Comparison of ENCODE assay signal across 8 cellular contexts in the genomic region with DNA sequence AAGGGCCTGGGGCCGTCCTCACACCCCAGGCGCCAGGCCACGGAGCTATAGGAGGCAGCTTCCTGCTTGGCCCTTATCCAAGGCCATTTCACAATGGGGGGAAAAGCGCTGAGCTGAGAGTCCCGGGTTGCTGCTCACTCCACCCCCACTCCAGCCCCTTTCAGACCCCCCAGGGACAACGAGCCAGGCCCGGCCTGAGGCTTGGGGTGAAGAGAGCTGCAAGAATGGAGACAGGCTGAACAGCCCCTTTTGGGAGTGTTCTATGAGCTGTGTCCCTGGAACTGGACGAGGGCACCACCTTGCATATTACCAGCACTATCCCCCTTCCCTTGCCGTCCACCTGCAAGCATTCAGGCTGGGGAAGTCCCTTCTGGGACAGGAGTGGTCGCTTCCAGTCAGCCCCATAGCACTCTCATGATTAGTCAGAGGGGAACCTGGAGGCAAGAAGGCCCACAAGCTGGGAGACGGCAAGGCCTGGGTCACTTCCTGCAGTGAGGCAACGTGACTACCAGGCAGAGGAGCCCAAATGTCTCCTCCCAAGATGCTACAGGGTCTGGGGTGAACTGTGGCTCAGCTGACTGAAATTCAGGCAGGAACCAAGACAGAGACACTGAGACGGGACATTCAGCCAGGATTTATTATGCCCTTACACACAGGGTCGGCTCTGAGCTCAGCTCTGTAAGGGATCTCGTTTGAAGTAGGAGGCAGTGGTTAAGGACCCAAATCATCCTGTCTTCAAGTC. TPM values are rescaled to one million over a fixed set of nuclear protein-coding genes. Genes with fewer than 3 reads are reported as not detected.
DNase-seq lines count a peak whose midpoint lies in the region; ATAC-seq and TF ChIP-seq lines count a peak whose summit lies in the region.

No MANE protein-coding gene starts in this region.

- H3K27me3 ChIP-seq in effector memory CD4-positive, alpha-beta T cell (replicated peaks; ENCODE audit: control insufficient read depth, insufficient read depth, low read length, poor library complexity, severe bottlenecking), result no peaks in the 10 kb centered on the region

- H3K27ac ChIP-seq in effector memory CD4-positive, alpha-beta T cell (ENCODE audit: insufficient read depth, low read length, poor library complexity, severe bottlenecking), result peak overlapping the region; percentile 49

- no peak overlapping the region for H3K4me3 ChIP-seq in effector memory CD4-positive, alpha-beta T cell (ENCODE audit: insufficient read depth, low read depth, low read length, poor library complexity, severe bottlenecking)

- TF ChIP-seq CTCF in nephron progenitor cell (IDR thresholded peaks at IDR 0.05), result no peak

- H3K36me3 ChIP-seq in effector memory CD4-positive, alpha-beta T cell (ENCODE audit: control insufficient read depth, insufficient read depth, low read length), result no peaks in the 10 kb centered on the region

- H3K4me1 ChIP-seq in effector memory CD4-positive, alpha-beta T cell (ENCODE audit: control insufficient read depth, insufficient read depth, low read length, poor library complexity, severe bottlenecking), result peaks cover 33% of the 10 kb centered on the region

- peak overlapping the region; percentile 95 for H3K27ac Mint-ChIP-seq in nephron progenitor cell

- DNase-seq in D341Med (ENCODE audit: low spot score) (peak; percentile 15), KBM-7 (peak; percentile 64), nephron progenitor cell (no peak), ureter (ENCODE audit: low spot score) (peak; percentile 75), OCI-M2 (lab: John Stamatoyannopoulos, UW; ENCODE audit: unreplicated experiment) (no peak)
- peak; percentile 66 for DNase-seq in activated CD4-positive, CD25-positive, alpha-beta regulatory T cell treated with anti-CD3 and anti-CD28 coated beads, Interleukin-2, amount 50 U/mL, for 72 hours
- DNase-seq in effector memory CD4-positive, alpha-beta T cell, result peak in 2 of 3 donors; percentile 25 to 43

- peak overlapping the region; percentile 47 for H3K4me3 Mint-ChIP-seq in nephron progenitor cell

- in situ Hi-C loops in KBM-7 (cut with MboI; ENCODE audit: low pct_unique_long_range_greater_than_20kb, low sequenced_read_pairs), result no loop called here

- H3K27me3 Mint-ChIP-seq in nephron progenitor cell (ENCODE audit: low read depth, poor library complexity), result no peaks in the 10 kb centered on the region

- no peaks in the 10 kb centered on the region for H3K9me3 ChIP-seq in effector memory CD4-positive, alpha-beta T cell (ENCODE audit: control insufficient read depth, low read length)

- H3K4me1 Mint-ChIP-seq in nephron progenitor cell, result peaks cover 94% of the 10 kb centered on the region

- no peaks in the 10 kb centered on the region for H3K9me3 Mint-ChIP-seq in nephron progenitor cell

- no peaks in the 10 kb centered on the region for H3K36me3 Mint-ChIP-seq in nephron progenitor cell (ENCODE audit: low read depth)

- ATAC-seq in GM21423 (IDR thresholded peaks at IDR 0.05; ENCODE audit: unreplicated experiment), result peak; percentile 51

RNA-seq across cellular contexts. Expression of a gene that starts 8.6 kb away (rescaled TPM):
- 157 TPM for total RNA-seq in ureter

Comparison
In these comparisons a context has a peak if more than half of its experiments do, and no peak if none do; other contexts are left out.
1. DNase-seq: peak in D341Med (single experiment), KBM-7 (single experiment), activated CD4-positive, CD25-positive, alpha-beta regulatory T cell treated with anti-CD3 and anti-CD28 coated beads, Interleukin-2, amount 50 U/mL, for 72 hours (single experiment), effector memory CD4-positive, alpha-beta T cell (2 of 3) and ureter (single experiment); none in nephron progenitor cell (single experiment) and OCI-M2 (single experiment).